Comparison of ENCODE assay signal across 10 cellular contexts in the genomic region with DNA sequence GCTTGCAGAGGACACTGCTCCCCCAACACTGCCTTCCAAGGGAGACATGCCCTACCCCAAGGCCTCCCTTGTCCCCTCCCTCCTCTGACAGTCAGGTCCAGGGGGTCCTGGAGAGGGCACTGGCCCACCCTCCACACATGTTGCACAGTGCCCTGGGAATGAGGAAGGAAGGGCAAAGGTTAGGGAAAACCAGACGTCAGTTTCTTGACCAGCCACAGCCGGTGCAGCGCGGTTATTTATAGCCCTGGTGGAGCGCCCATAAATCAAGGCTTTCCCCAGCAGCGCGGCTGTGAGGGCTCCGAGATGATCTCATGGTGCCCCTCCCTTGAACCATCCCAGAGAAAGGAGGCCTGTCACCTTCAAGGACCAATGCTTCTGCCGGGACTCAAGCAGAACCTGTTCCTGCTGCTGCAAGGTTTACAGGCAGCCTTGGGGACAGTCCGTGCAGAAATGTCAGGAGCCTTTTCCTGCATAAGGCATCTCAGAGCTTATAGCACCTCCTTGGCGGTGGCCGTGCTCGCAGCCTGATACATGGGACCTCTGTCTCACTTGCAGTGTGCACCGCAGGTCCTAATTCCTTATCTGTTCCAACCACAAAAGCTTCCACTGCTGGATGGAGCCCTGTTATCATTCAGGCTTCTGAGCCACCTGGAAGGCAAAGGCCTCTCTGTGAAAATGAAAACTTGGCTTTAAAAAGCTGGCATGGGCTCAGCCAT.
DNase-seq lines count a peak whose midpoint lies in the region; ATAC-seq and TF ChIP-seq lines count a peak whose summit lies in the region.
"Had no signal": no experiment of that assay in that cellular context is flagged by ENCODE, and none has a peak within 500 bp of the region (broad histone marks: within the 10 kb centered on the region; RNA-seq: fewer than 3 reads in every experiment).

No MANE protein-coding gene starts in this region.

- TF ChIP-seq CTCF in PC-3 (conservative IDR thresholded peaks at IDR 0.05; ENCODE audit: low read depth, low read length), result no peak
- TF ChIP-seq CTCF in fibroblast of pulmonary artery (IDR thresholded peaks at IDR 0.05; ENCODE audit: low read length, missing control alignments), result no peak
- TF ChIP-seq CTCF in neural crest cell (conservative IDR thresholded peaks at IDR 0.05), result no peak

- no TSS peak for BruUV-seq in PC-3 (replicated peaks; lab: Mats Ljungman, UMichigan)

- H3K4me1 ChIP-seq in PC-3 (ENCODE audit: insufficient read depth, low read length), result no peaks in the 10 kb centered on the region

- no peaks in the 10 kb centered on the region for H3K79me2 ChIP-seq in PC-3 (ENCODE audit: low read length)

- no peak overlapping the region for H2AFZ ChIP-seq in PC-3 (ENCODE audit: low read length)

- peaks cover 28% of the 10 kb centered on the region for H3K4me1 Mint-ChIP-seq in neural crest cell

- DNase-seq in COLO668 (lab: John Stamatoyannopoulos, UW; ENCODE audit: unreplicated experiment) (peak; percentile 20), PC-3 (peak; percentile 8), fibroblast of pulmonary artery (ENCODE audit: low read depth) (peak; percentile 45), neural crest cell (ENCODE audit: low read depth, low spot score) (no peak), Kasumi-1 (lab: John Stamatoyannopoulos, UW) (no peak), NCI-H2107 treated with DMSO at 0.1 percent for 48 hours (lab: John Stamatoyannopoulos, UW; ENCODE audit: unreplicated experiment) (no peak)
- DNase-seq: CD8-positive, alpha-beta T cell; NCI-H2029 had no signal

- H3K36me3 Mint-ChIP-seq in neural crest cell (ENCODE audit: low read depth), result no peaks in the 10 kb centered on the region
- H3K36me3 Mint-ChIP-seq: CD8-positive, alpha-beta T cell had no signal

- H3F3A ChIP-seq in PC-3 (ENCODE audit: low read length, unreplicated experiment), result no peaks in the 10 kb centered on the region

- no peak overlapping the region for H3K4me3 ChIP-seq in PC-3 (ENCODE audit: low read length)
- no peak overlapping the region for H3K4me3 ChIP-seq in fibroblast of pulmonary artery (replicated peaks; ENCODE audit: low read depth, low read length)

- H3K9me3 Mint-ChIP-seq in neural crest cell, result peaks cover 2% of the 10 kb centered on the region
- H3K9me3 Mint-ChIP-seq: CD8-positive, alpha-beta T cell had no signal

- H3K27ac Mint-ChIP-seq in neural crest cell (ENCODE audit: unreplicated experiment), result peak overlapping the region; percentile 35
- H3K27ac Mint-ChIP-seq: CD8-positive, alpha-beta T cell had no signal

- no peak overlapping the region for H3K9ac ChIP-seq in PC-3 (ENCODE audit: low read length)

- H3K27me3 ChIP-seq in PC-3 (ENCODE audit: low read length), result no peaks in the 10 kb centered on the region

- no peak overlapping the region for H3K4me2 ChIP-seq in PC-3 (ENCODE audit: low read length)

- ATAC-seq in PC-3 (peak; percentile 40), HG03460 (IDR thresholded peaks at IDR 0.05; ENCODE audit: unreplicated experiment) (no peak), HG03097 (IDR thresholded peaks at IDR 0.05; ENCODE audit: low FRiP score, unreplicated experiment) (no peak)
- ATAC-seq: CD8-positive, alpha-beta T cell had no signal

- H3K36me3 ChIP-seq in PC-3 (ENCODE audit: low read depth, low read length), result no peaks in the 10 kb centered on the region

- POLR2A ChIA-PET in PC-3 (lab: Charles Lee; ENCODE audit: unreplicated experiment), result no interaction called here

- H3K9me2 ChIP-seq in PC-3 (replicated peaks; ENCODE audit: low read length), result no peaks in the 10 kb centered on the region

- no peak overlapping the region for H3K4me3 Mint-ChIP-seq in neural crest cell
- H3K4me3 Mint-ChIP-seq: CD8-positive, alpha-beta T cell had no signal

- H3K27me3 Mint-ChIP-seq in neural crest cell (ENCODE audit: low read depth), result no peaks in the 10 kb centered on the region

- H3K9me3 ChIP-seq in PC-3 (ENCODE audit: low read length), result no peaks in the 10 kb centered on the region

- H3K27ac ChIP-seq in PC-3 (ENCODE audit: low read length), result no peak overlapping the region

- CTCF ChIA-PET in PC-3 (lab: Charles Lee), result interaction anchor here (1.1 kb wide), 1 partner anchor 19 kb away, joined by 3 read pairs; no protein-coding TSS in a partner anchor

- intact Hi-C loops in PC-3 (cut with micrococcal nuclease), result no loop called here

- no peaks in the 10 kb centered on the region for H4K20me1 ChIP-seq in PC-3 (ENCODE audit: low read length)

Comparison
In these comparisons a context has a peak if more than half of its experiments do, and no peak if none do; other contexts are left out.
1. DNase-seq: peak in COLO668 (single experiment), PC-3 (single experiment) and fibroblast of pulmonary artery (single experiment); none in neural crest cell (single experiment), Kasumi-1 (0 of 2) and NCI-H2107 treated with DMSO at 0.1 percent for 48 hours (single experiment).